ENCODE assay signal across 22 cellular contexts in the genomic region with DNA sequence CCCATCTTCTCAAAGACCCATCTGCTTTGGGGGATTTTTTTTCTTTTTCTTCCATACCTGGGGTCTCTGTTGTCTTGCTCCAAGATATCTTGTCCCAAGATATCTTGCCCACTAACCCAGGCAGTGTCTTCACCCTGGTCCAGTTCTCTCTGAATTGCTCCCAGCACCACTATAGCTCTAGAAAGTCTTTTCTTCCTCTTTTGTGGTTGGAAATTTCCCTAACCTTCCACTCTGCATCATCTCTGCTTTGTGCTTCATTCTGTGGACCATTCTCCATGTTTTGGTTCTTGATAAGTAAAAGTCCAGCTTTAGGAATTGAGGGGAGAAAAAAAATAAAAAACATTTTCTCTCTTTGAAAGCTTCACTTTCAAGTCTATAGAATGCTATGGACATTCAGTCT. TPM values are rescaled to one million over a fixed set of nuclear protein-coding genes. Genes with fewer than 3 reads are reported as not detected.
"Had no signal": no experiment of that assay in that cellular context is flagged by ENCODE, and none has a peak within 500 bp of the region (broad histone marks: within the 10 kb centered on the region; RNA-seq: fewer than 3 reads in every experiment).

No MANE protein-coding gene starts in this region.

- DNase-seq: activated CD4-positive, alpha-beta T cell treated with anti-CD3 and anti-CD28 coated beads for 1 hour; activated CD4-positive, alpha-beta T cell treated with anti-CD3 and anti-CD28 coated beads, Interleukin-2, amount 50 U/mL, for 4 hours; activated naive CD8-positive, alpha-beta T cell treated with anti-CD3 and anti-CD28 coated beads, Interleukin-2, amount 10 ng/mL, durations not matched to agents 7 days and 5 days; amygdala; body of pancreas; effector memory CD8-positive, alpha-beta T cell; esophagus squamous epithelium; immature natural killer cell; kidney glomerular epithelial cell; left ventricle myocardium inferior; mammary epithelial cell; stimulated activated naive CD8-positive, alpha-beta T cell treated with anti-CD3 and anti-CD28 coated beads, Interleukin-15, amount 100 ng/mL, for 72 hours; T-helper 9 cell; transverse colon had no signal

- H3K4me3 Mint-ChIP-seq: activated naive CD8-positive, alpha-beta T cell treated with anti-CD3 and anti-CD28 coated beads, Interleukin-2, amount 10 ng/mL, durations not matched to agents 7 days and 5 days; effector memory CD8-positive, alpha-beta T cell; immature natural killer cell; neural crest cell; stimulated activated naive CD8-positive, alpha-beta T cell treated with anti-CD3 and anti-CD28 coated beads, Interleukin-15, amount 100 ng/mL, for 72 hours had no signal

- H3K4me3 ChIP-seq: body of pancreas, esophagus squamous epithelium, left ventricle myocardium inferior, right atrium auricular region, suprapubic skin, transverse colon, vagina had no signal

- ATAC-seq: body of pancreas; effector memory CD8-positive, alpha-beta T cell; stimulated activated naive CD8-positive, alpha-beta T cell treated with anti-CD3 and anti-CD28 coated beads, Interleukin-15, amount 100 ng/mL, for 72 hours had no signal

- H3K27ac ChIP-seq: body of pancreas, esophagus squamous epithelium, left ventricle myocardium inferior, right atrium auricular region, suprapubic skin, transverse colon, vagina, VCaP had no signal

- H3K27me3 ChIP-seq: body of pancreas, right atrium auricular region, vagina had no signal

- H3K4me1 ChIP-seq: body of pancreas, esophagus squamous epithelium, right atrium auricular region, suprapubic skin, transverse colon, vagina had no signal

- H3K9me3 ChIP-seq: body of pancreas, esophagus squamous epithelium, right atrium auricular region, suprapubic skin, transverse colon, vagina had no signal

- H3K27ac Mint-ChIP-seq: activated naive CD8-positive, alpha-beta T cell treated with anti-CD3 and anti-CD28 coated beads, Interleukin-2, amount 10 ng/mL, durations not matched to agents 7 days and 5 days; effector memory CD8-positive, alpha-beta T cell; stimulated activated naive CD8-positive, alpha-beta T cell treated with anti-CD3 and anti-CD28 coated beads, Interleukin-15, amount 100 ng/mL, for 72 hours had no signal

- H3K36me3 ChIP-seq: esophagus squamous epithelium, suprapubic skin, transverse colon, vagina had no signal

RNA-seq across cellular contexts. Expression of a gene that starts 20.9 kb away (rescaled TPM):
- total RNA-seq: activated naive CD8-positive, alpha-beta T cell treated with anti-CD3 and anti-CD28 coated beads, Interleukin-2, amount 10 ng/mL, durations not matched to agents 7 days and 5 days; body of pancreas; dermis microvascular lymphatic vessel endothelial cell; mammary epithelial cell; vagina had no signal
- polyA plus RNA-seq: immature natural killer cell, mammary epithelial cell had no signal

RNA-seq across cellular contexts. Expression of a gene that starts 24.5 kb away (rescaled TPM):
- total RNA-seq: dermis microvascular lymphatic vessel endothelial cell, esophagus squamous epithelium, mammary epithelial cell, myocyte, neural crest cell, posterior vena cava had no signal
- polyA plus RNA-seq: mammary epithelial cell had no signal
